Comparison of ENCODE assay signal across 1 cellular context in the genomic region with DNA sequence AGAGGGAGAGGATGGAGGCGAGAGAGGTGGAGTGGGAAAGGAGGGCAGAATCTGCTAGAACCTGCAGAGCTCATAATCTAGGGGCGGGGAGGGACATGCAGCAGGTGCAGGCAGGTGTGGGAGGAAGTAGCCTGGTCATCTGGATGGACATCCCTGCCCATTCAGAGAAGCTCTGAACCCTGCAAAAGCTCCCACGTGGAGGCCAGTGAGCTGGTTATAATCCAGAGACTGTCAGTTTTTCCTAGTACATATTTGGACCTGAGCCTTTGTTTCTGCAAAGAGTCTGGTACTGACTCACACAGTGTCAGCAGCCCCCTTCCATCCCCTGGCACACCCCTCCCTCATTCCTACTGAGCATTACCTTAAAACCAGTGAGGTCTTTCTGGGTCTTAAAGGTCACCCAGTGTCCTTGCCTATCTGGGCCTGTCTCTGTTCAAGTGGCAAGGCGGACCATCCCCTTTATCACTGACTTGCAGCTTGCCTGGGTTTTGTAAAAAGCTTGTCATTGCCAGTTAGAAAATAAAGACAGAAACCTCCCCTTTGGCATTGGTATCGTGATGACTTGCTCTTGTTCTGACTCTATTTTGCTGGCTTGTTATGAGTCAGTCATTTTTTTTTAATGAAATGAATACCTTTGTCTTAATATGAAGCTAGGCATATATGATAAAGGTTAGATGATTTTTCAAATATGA.
TF ChIP-seq lines count a peak whose summit lies in the region.

No MANE protein-coding gene starts in this region.

TF ChIP-seq in GM12878, 131 proteins besides CTCF, POLR2A, EP300 and RAD21 (continued from another document and continues in another):
- TF ChIP-seq BCL3 (IDR thresholded peaks at IDR 0.05; ENCODE audit: borderline replicate concordance, insufficient read depth, low read depth, low read length, poor library complexity, severe bottlenecking) = peak; percentile 93
- TF ChIP-seq, protein P1, sequence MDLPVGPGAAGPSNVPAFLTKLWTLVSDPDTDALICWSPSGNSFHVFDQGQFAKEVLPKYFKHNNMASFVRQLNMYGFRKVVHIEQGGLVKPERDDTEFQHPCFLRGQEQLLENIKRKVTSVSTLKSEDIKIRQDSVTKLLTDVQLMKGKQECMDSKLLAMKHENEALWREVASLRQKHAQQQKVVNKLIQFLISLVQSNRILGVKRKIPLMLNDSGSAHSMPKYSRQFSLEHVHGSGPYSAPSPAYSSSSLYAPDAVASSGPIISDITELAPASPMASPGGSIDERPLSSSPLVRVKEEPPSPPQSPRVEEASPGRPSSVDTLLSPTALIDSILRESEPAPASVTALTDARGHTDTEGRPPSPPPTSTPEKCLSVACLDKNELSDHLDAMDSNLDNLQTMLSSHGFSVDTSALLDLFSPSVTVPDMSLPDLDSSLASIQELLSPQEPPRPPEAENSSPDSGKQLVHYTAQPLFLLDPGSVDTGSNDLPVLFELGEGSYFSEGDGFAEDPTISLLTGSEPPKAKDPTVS (IDR thresholded peaks at IDR 0.05; ENCODE audit: low read depth, low read length) = no peak
- TF ChIP-seq, protein P2, sequence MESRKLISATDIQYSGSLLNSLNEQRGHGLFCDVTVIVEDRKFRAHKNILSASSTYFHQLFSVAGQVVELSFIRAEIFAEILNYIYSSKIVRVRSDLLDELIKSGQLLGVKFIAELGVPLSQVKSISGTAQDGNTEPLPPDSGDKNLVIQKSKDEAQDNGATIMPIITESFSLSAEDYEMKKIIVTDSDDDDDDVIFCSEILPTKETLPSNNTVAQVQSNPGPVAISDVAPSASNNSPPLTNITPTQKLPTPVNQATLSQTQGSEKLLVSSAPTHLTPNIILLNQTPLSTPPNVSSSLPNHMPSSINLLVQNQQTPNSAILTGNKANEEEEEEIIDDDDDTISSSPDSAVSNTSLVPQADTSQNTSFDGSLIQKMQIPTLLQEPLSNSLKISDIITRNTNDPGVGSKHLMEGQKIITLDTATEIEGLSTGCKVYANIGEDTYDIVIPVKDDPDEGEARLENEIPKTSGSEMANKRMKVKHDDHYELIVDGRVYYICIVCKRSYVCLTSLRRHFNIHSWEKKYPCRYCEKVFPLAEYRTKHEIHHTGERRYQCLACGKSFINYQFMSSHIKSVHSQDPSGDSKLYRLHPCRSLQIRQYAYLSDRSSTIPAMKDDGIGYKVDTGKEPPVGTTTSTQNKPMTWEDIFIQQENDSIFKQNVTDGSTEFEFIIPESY (IDR thresholded peaks at IDR 0.05) = no peak
- TF ChIP-seq YBX1 (IDR thresholded peaks at IDR 0.05) = no peak
- TF ChIP-seq NR2F1 (conservative IDR thresholded peaks at IDR 0.05) = peak; percentile 53
- no peak for TF ChIP-seq MYB (IDR thresholded peaks at IDR 0.05; ENCODE audit: borderline replicate concordance, low read depth, low read length)
- TF ChIP-seq CREB1 (IDR thresholded peaks at IDR 0.05; ENCODE audit: low read depth) = peak; percentile 59; the same call in 1 of the 2 replicates
- TF ChIP-seq FOS (IDR thresholded peaks at IDR 0.05; ENCODE audit: borderline replicate concordance, extremely low read depth, insufficient read length) = no peak
- 0 out of 2 replicates have a peak, but pooled peaks have one; percentile 42 for TF ChIP-seq IKZF1 (conservative IDR thresholded peaks at IDR 0.05)
- peak; percentile 68; the same call in 1 of the 2 replicates for TF ChIP-seq CBFB (IDR thresholded peaks at IDR 0.05; ENCODE audit: low read depth)
- TF ChIP-seq LARP7 (IDR thresholded peaks at IDR 0.05) = no peak
- TF ChIP-seq RBBP5 (conservative IDR thresholded peaks at IDR 0.05) = no peak
- TF ChIP-seq IRF3 (IDR thresholded peaks at IDR 0.05) = no peak
- peak; percentile 48 to 50; a peak in 2 of 4 replicates for TF ChIP-seq BHLHE40 (IDR thresholded peaks at IDR 0.05; ENCODE audit: borderline replicate concordance in 1 of 2, low read depth in 2 of 2, low read length in 1 of 2)
- no peak for TF ChIP-seq SP1 (IDR thresholded peaks at IDR 0.05; ENCODE audit: low read depth, low read length)
- peak; percentile 87 for TF ChIP-seq MEF2A (IDR thresholded peaks at IDR 0.05; ENCODE audit: insufficient read depth, low read depth, low read length)
- no peak for TF ChIP-seq PAX8 (IDR thresholded peaks at IDR 0.05)
- TF ChIP-seq ZNF592 (IDR thresholded peaks at IDR 0.05) = no peak
- no peak for TF ChIP-seq SMARCA5 (IDR thresholded peaks at IDR 0.05)
- TF ChIP-seq, protein P3, sequence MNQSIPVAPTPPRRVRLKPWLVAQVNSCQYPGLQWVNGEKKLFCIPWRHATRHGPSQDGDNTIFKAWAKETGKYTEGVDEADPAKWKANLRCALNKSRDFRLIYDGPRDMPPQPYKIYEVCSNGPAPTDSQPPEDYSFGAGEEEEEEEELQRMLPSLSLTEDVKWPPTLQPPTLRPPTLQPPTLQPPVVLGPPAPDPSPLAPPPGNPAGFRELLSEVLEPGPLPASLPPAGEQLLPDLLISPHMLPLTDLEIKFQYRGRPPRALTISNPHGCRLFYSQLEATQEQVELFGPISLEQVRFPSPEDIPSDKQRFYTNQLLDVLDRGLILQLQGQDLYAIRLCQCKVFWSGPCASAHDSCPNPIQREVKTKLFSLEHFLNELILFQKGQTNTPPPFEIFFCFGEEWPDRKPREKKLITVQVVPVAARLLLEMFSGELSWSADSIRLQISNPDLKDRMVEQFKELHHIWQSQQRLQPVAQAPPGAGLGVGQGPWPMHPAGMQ (IDR thresholded peaks at IDR 0.05; ENCODE audit: borderline replicate concordance) = no peak
- TF ChIP-seq STAT3 (IDR thresholded peaks at IDR 0.05; ENCODE audit: low read depth, low read length) = peak; percentile 72; the same call in 1 of the 2 replicates
- TF ChIP-seq RFX5 (IDR thresholded peaks at IDR 0.05; ENCODE audit: low read depth, low read length) = no peak
- TF ChIP-seq, protein P4, sequence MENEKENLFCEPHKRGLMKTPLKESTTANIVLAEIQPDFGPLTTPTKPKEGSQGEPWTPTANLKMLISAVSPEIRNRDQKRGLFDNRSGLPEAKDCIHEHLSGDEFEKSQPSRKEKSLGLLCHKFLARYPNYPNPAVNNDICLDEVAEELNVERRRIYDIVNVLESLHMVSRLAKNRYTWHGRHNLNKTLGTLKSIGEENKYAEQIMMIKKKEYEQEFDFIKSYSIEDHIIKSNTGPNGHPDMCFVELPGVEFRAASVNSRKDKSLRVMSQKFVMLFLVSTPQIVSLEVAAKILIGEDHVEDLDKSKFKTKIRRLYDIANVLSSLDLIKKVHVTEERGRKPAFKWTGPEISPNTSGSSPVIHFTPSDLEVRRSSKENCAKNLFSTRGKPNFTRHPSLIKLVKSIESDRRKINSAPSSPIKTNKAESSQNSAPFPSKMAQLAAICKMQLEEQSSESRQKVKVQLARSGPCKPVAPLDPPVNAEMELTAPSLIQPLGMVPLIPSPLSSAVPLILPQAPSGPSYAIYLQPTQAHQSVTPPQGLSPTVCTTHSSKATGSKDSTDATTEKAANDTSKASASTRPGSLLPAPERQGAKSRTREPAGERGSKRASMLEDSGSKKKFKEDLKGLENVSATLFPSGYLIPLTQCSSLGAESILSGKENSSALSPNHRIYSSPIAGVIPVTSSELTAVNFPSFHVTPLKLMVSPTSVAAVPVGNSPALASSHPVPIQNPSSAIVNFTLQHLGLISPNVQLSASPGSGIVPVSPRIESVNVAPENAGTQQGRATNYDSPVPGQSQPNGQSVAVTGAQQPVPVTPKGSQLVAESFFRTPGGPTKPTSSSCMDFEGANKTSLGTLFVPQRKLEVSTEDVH (IDR thresholded peaks at IDR 0.05; ENCODE audit: low read depth, partially characterized antibody) = no peak
- peak; percentile 86 for TF ChIP-seq EED (IDR thresholded peaks at IDR 0.05; ENCODE audit: low read depth)
- TF ChIP-seq WRNIP1 (IDR thresholded peaks at IDR 0.05; ENCODE audit: borderline replicate concordance, low read depth, low read length) = no peak
- peak; percentile 99 for TF ChIP-seq IRF4 (IDR thresholded peaks at IDR 0.05; ENCODE audit: low read depth, low read length)
- no peak for TF ChIP-seq MXI1 (IDR thresholded peaks at IDR 0.05; ENCODE audit: low read depth, low read length)
- 0 out of 2 replicates have a peak, but pooled peaks have one; percentile 47 for TF ChIP-seq TBL1XR1 (IDR thresholded peaks at IDR 0.05; ENCODE audit: low read depth, low read length)
- TF ChIP-seq POLR2AphosphoS2 (IDR thresholded peaks at IDR 0.05; ENCODE audit: low read depth, low read length) = no peak
- no peak for TF ChIP-seq CEBPZ (IDR thresholded peaks at IDR 0.05; ENCODE audit: low read depth, low read length)
- TF ChIP-seq MTA3 (IDR thresholded peaks at IDR 0.05; ENCODE audit: borderline replicate concordance, low read length) = peak; percentile 96
- TF ChIP-seq BCL11A (IDR thresholded peaks at IDR 0.05; ENCODE audit: low read depth, low read length) = peak; percentile 98
- TF ChIP-seq ZNF207 (IDR thresholded peaks at IDR 0.05; ENCODE audit: borderline replicate concordance) = no peak; the same call in 1 of the 2 replicates
- TF ChIP-seq PML (IDR thresholded peaks at IDR 0.05; ENCODE audit: low read length) = peak; percentile 49; the same call in 1 of the 2 replicates
